Comparison of ENCODE assay signal across 8 cellular contexts in genomic region chr9:66198421-66198820, GRCh38.
A peak's percentile ranks its signal among the peaks of the same experiment; 100 is the strongest.
DNase-seq lines count a peak whose midpoint lies in the region; ATAC-seq and TF ChIP-seq lines count a peak whose summit lies in the region.
"Not testable (repeated sequence)": the region's sequence is repeated elsewhere in the genome, so short reads cannot be mapped to it uniquely, and the experiment has no call there.

No MANE protein-coding gene starts in this region.

- not testable (repeated sequence) for H3K9me3 Mint-ChIP-seq in activated CD4-positive, alpha-beta T cell treated with anti-CD3 and anti-CD28 coated beads for 36 hours (ENCODE audit: low read depth); memory B cell; type B pancreatic cell

- TF ChIP-seq CTCF in 22Rv1 (IDR thresholded peaks at IDR 0.05) = peak; percentile 14; the same call in 1 of the 2 replicates
- TF ChIP-seq CTCF in epithelial cell of proximal tubule (conservative IDR thresholded peaks at IDR 0.05; ENCODE audit: low read depth, low read length) = peak; percentile 8
- peak; percentile 48 for TF ChIP-seq CTCF in left ventricle myocardium inferior (IDR thresholded peaks at IDR 0.05; ENCODE audit: borderline replicate concordance)
- peak; percentile 29 for TF ChIP-seq CTCF in psoas muscle (IDR thresholded peaks at IDR 0.05)
- peak; percentile 53 for TF ChIP-seq CTCF in type B pancreatic cell (conservative IDR thresholded peaks at IDR 0.05)

- CTCF ChIA-PET in activated CD4-positive, alpha-beta T cell treated with anti-CD3 and anti-CD28 coated beads for 36 hours (lab: Charles Lee) = not testable (repeated sequence)

- not testable (repeated sequence) for H3K4me1 ChIP-seq in left ventricle myocardium inferior, psoas muscle

- intact Hi-C loops in activated CD4-positive, alpha-beta T cell treated with anti-CD3 and anti-CD28 coated beads for 36 hours (cut with DNase I, micrococcal nuclease); left ventricle myocardium inferior (cut with micrococcal nuclease); psoas muscle (cut with DNase I): not testable (repeated sequence)

- not testable (repeated sequence) for H3K27me3 Mint-ChIP-seq in activated CD4-positive, alpha-beta T cell treated with anti-CD3 and anti-CD28 coated beads for 36 hours; memory B cell; type B pancreatic cell

- not testable (repeated sequence) for H3K27me3 ChIP-seq in left ventricle myocardium inferior (ENCODE audit: low read depth); psoas muscle (ENCODE audit: insufficient read depth in 3 of 3, low read length in 2 of 3)

- H3K36me3 ChIP-seq in left ventricle myocardium inferior; psoas muscle (ENCODE audit: insufficient read depth in 1 of 2, low read depth in 1 of 2): not testable (repeated sequence)

- H3K4me3 Mint-ChIP-seq in activated CD4-positive, alpha-beta T cell treated with anti-CD3 and anti-CD28 coated beads for 36 hours; memory B cell; type B pancreatic cell: not testable (repeated sequence)

- not testable (repeated sequence) for H3K4me1 Mint-ChIP-seq in activated CD4-positive, alpha-beta T cell treated with anti-CD3 and anti-CD28 coated beads for 36 hours; memory B cell; type B pancreatic cell (ENCODE audit: unreplicated experiment)

- H3K27ac Mint-ChIP-seq in activated CD4-positive, alpha-beta T cell treated with anti-CD3 and anti-CD28 coated beads for 36 hours; memory B cell; type B pancreatic cell: not testable (repeated sequence)

- ATAC-seq in HG02870 (IDR thresholded peaks at IDR 0.05; ENCODE audit: unreplicated experiment) (peak; percentile 51), memory B cell (ENCODE audit: low read depth) (peak; percentile 35), psoas muscle (peak; percentile 63 to 96 (median 79))
- peak; percentile 36 for ATAC-seq in activated CD4-positive, alpha-beta T cell treated with anti-CD3 and anti-CD28 coated beads for 36 hours

- 23 to 39% (median 26%) methylated on average over 15 to 17 of the region's 22 CpGs for WGBS in psoas muscle, 3 donors

- H3K9me3 ChIP-seq in left ventricle myocardium inferior (replicated peaks); psoas muscle: not testable (repeated sequence)

- POLR2A ChIA-PET in activated CD4-positive, alpha-beta T cell treated with anti-CD3 and anti-CD28 coated beads for 36 hours (lab: Charles Lee) = not testable (repeated sequence)

- not testable (repeated sequence) for H3K27ac ChIP-seq in 22Rv1; left ventricle myocardium inferior (replicated peaks); psoas muscle

- not testable (repeated sequence) for H3K36me3 Mint-ChIP-seq in activated CD4-positive, alpha-beta T cell treated with anti-CD3 and anti-CD28 coated beads for 36 hours (ENCODE audit: low read depth); memory B cell; type B pancreatic cell

- peak; percentile 3 for DNase-seq in activated CD4-positive, alpha-beta T cell treated with anti-CD3 and anti-CD28 coated beads for 36 hours
- not testable (repeated sequence) for DNase-seq in epithelial cell of proximal tubule (ENCODE audit: low read depth); memory B cell (ENCODE audit: low spot score in 2 of 2); type B pancreatic cell (ENCODE audit: extremely low spot score, unreplicated experiment)
- DNase-seq in left ventricle myocardium inferior = peak; percentile 22
- peak; percentile 14 to 60 for DNase-seq in psoas muscle

- not testable (repeated sequence) for H3K4me3 ChIP-seq in epithelial cell of proximal tubule (ENCODE audit: low read depth, low read length); psoas muscle
- peak overlapping the region; percentile 23 for H3K4me3 ChIP-seq in left ventricle myocardium inferior
